ENCODE assay signal across 19 cellular contexts in genomic region chr14:47207636-47208035, GRCh38.
DNase-seq lines count a peak whose midpoint lies in the region; ATAC-seq and TF ChIP-seq lines count a peak whose summit lies in the region.
"Had no signal": no experiment of that assay in that cellular context is flagged by ENCODE, and none has a peak within 500 bp of the region (broad histone marks: within the 10 kb centered on the region; RNA-seq: fewer than 3 reads in every experiment).

No MANE protein-coding gene starts in this region.

- H3K9me2 ChIP-seq in MM.1S (replicated peaks; ENCODE audit: insufficient read depth, low read length): no peaks in the 10 kb centered on the region

- no peaks in the 10 kb centered on the region for H3K79me2 ChIP-seq in MM.1S (ENCODE audit: low read length)

- no peaks in the 10 kb centered on the region for H3K4me1 ChIP-seq in MM.1S (ENCODE audit: low read length)
- H3K4me1 ChIP-seq: uterus had no signal

- H4K20me1 ChIP-seq in MM.1S (ENCODE audit: insufficient read depth, low read length): no peaks in the 10 kb centered on the region

- in situ Hi-C loops in brain microvascular endothelial cell (cut with HindIII; ENCODE audit: low pct_ligation_motif_present, low sequenced_read_pairs): no loop called here

- no peak for ATAC-seq in GM19395 (IDR thresholded peaks at IDR 0.05; ENCODE audit: unreplicated experiment)

- H3K9ac ChIP-seq in MM.1S (ENCODE audit: low read length): no peak overlapping the region

- no peaks in the 10 kb centered on the region for H3K9me3 ChIP-seq in MM.1S (replicated peaks; ENCODE audit: insufficient read depth, low read length)
- H3K9me3 ChIP-seq: uterus had no signal

- H3K36me3 ChIP-seq in MM.1S (replicated peaks; ENCODE audit: insufficient read depth, low read length) (no peaks in the 10 kb centered on the region), brain microvascular endothelial cell (replicated peaks) (no peaks in the 10 kb centered on the region)
- H3K36me3 ChIP-seq: uterus had no signal

- no peak overlapping the region for H2AFZ ChIP-seq in MM.1S (ENCODE audit: low read length)

- no peaks in the 10 kb centered on the region for H3K27me3 ChIP-seq in MM.1S (replicated peaks; ENCODE audit: insufficient read depth, low read length)
- H3K27me3 ChIP-seq in brain microvascular endothelial cell (replicated peaks): no peaks in the 10 kb centered on the region
- H3K27me3 ChIP-seq: uterus had no signal

- H3K4me2 ChIP-seq in MM.1S (ENCODE audit: low read depth, low read length): no peak overlapping the region

- H3K27ac ChIP-seq in MM.1S (ENCODE audit: low read length) (no peak overlapping the region), brain microvascular endothelial cell (no peak overlapping the region)
- H3K27ac ChIP-seq: uterus had no signal

- TF ChIP-seq CTCF in MM.1S (IDR thresholded peaks at IDR 0.05; ENCODE audit: low read length) (no peak), brain microvascular endothelial cell (IDR thresholded peaks at IDR 0.05; ENCODE audit: low read depth, low read length, missing control alignments) (peak; percentile 17)

- no peak overlapping the region for H3K4me3 ChIP-seq in MM.1S (ENCODE audit: low read length)
- no peak overlapping the region for H3K4me3 ChIP-seq in brain microvascular endothelial cell (ENCODE audit: low read depth, low read length)
- H3K4me3 ChIP-seq: uterus had no signal

- DNase-seq in Ammon's horn (ENCODE audit: low spot score) (peak; percentile 35), MM.1S (peak; percentile 9), brain microvascular endothelial cell (peak; percentile 18), kidney tubule cell (ENCODE audit: low spot score) (peak; percentile 27), NCI-H1048 (lab: John Stamatoyannopoulos, UW) (no peak), hepatic stellate cell (ENCODE audit: low spot score) (no peak), GDM1 (lab: John Stamatoyannopoulos, UW) (no peak)
- DNase-seq: activated CD4-positive, alpha-beta memory T cell treated with anti-CD3 and anti-CD28 coated beads, Interleukin-2, amount 10 ng/mL, durations not matched to agents 7 days and 5 days; activated naive CD8-positive, alpha-beta T cell treated with anti-CD3 and anti-CD28 coated beads, Interleukin-2, amount 10 ng/mL, durations not matched to agents 7 days and 5 days; activated T-cell treated with anti-CD3 and anti-CD28 coated beads, Interleukin-2, amount 50 U/mL, for 48 hours; CD8-positive, alpha-beta memory T cell; effector CD8-positive, alpha-beta T cell; HFFc6; NCI-H1092; NCI-H774; RPMI8226; SW 1271; uterus had no signal

- H3F3A ChIP-seq in MM.1S (ENCODE audit: insufficient read depth, low read length): no peaks in the 10 kb centered on the region

Comparison
In these comparisons a context has a peak if more than half of its experiments do, and no peak if none do; other contexts are left out.
1. DNase-seq: peak in Ammon's horn (single experiment), MM.1S (single experiment), brain microvascular endothelial cell (single experiment) and kidney tubule cell (single experiment); none in NCI-H1048 (single experiment), hepatic stellate cell (single experiment) and GDM1 (single experiment).